In the genomic region with DNA sequence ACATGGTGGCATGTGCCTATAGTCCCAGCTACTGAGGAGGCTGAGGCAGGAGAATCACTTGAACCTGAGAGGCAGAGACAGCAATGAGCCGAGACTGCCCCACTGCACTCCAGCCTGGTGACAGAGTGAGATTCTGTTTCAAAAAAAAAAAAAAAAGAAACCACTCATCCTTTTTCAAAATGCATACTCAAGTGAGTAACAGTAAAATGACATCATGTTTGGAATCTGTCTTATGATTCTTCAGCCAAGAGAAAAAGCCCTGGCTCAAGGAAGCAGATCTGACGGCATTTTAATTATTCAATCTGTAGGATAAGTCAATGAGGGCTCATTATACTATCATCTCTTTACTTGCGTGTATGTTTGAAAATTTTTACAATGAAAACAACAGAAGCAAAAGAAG, we compare ENCODE assay signal across 14 cellular contexts. TPM values are rescaled to one million over a fixed set of nuclear protein-coding genes. Genes with fewer than 3 reads are reported as not detected.
A peak's percentile ranks its signal among the peaks of the same experiment; 100 is the strongest.
DNase-seq lines count a peak whose midpoint lies in the region; ATAC-seq and TF ChIP-seq lines count a peak whose summit lies in the region.
"Had no signal": no experiment of that assay in that cellular context is flagged by ENCODE, and none has a peak within 500 bp of the region (broad histone marks: within the 10 kb centered on the region; RNA-seq: fewer than 3 reads in every experiment).

No MANE protein-coding gene starts in this region.

- POLR2A ChIA-PET in CD4-positive, alpha-beta memory T cell (lab: Charles Lee; ENCODE audit: partially characterized antibody) = no interaction called here

- H3K4me3 Mint-ChIP-seq in HFFc6 (no peak overlapping the region), chondrocyte (ENCODE audit: unreplicated experiment) (no peak overlapping the region), nephron progenitor cell (no peak overlapping the region)
- H3K4me3 Mint-ChIP-seq in CD4-positive, alpha-beta memory T cell = no peak overlapping the region
- H3K4me3 Mint-ChIP-seq: activated CD4-positive, alpha-beta T cell treated with anti-CD3 and anti-CD28 coated beads, Interleukin-2, amount 10 ng/mL, durations not matched to agents 7 days and 5 days; activated naive CD4-positive, alpha-beta T cell treated with anti-CD3 and anti-CD28 coated beads for 36 hours had no signal

- H3K36me3 ChIP-seq in CD4-positive, alpha-beta memory T cell (ENCODE audit: insufficient read depth, low read length) = no peaks in the 10 kb centered on the region
- H3K36me3 ChIP-seq: cardiac muscle cell had no signal

- no peaks in the 10 kb centered on the region for H3K4me1 ChIP-seq in CD4-positive, alpha-beta memory T cell (ENCODE audit: insufficient read depth, low read length)

- no peaks in the 10 kb centered on the region for H3K27me3 ChIP-seq in CD4-positive, alpha-beta memory T cell (ENCODE audit: insufficient read depth, low read length)
- H3K27me3 ChIP-seq: cardiac muscle cell had no signal

- peaks cover 7% of the 10 kb centered on the region for H3K4me1 Mint-ChIP-seq in HFFc6 (ENCODE audit: low read depth)
- H3K4me1 Mint-ChIP-seq in chondrocyte (ENCODE audit: low read depth) = peaks cover 6% of the 10 kb centered on the region
- H3K4me1 Mint-ChIP-seq in nephron progenitor cell = peaks cover 46% of the 10 kb centered on the region
- no peaks in the 10 kb centered on the region for H3K4me1 Mint-ChIP-seq in CD4-positive, alpha-beta memory T cell
- H3K4me1 Mint-ChIP-seq: activated CD4-positive, alpha-beta T cell treated with anti-CD3 and anti-CD28 coated beads, Interleukin-2, amount 10 ng/mL, durations not matched to agents 7 days and 5 days had no signal

- H3K4me3 ChIP-seq in CD4-positive, alpha-beta memory T cell (ENCODE audit: low read length in 2 of 2) = no peak overlapping the region
- H3K4me3 ChIP-seq: cardiac muscle cell had no signal

- H3K36me3 Mint-ChIP-seq in HFFc6 (ENCODE audit: low read depth) = no peaks in the 10 kb centered on the region
- H3K36me3 Mint-ChIP-seq in chondrocyte (ENCODE audit: low read depth) = no peaks in the 10 kb centered on the region
- no peaks in the 10 kb centered on the region for H3K36me3 Mint-ChIP-seq in nephron progenitor cell (ENCODE audit: low read depth)
- no peaks in the 10 kb centered on the region for H3K36me3 Mint-ChIP-seq in CD4-positive, alpha-beta memory T cell

- no peaks in the 10 kb centered on the region for H3K9me3 Mint-ChIP-seq in HFFc6
- no peaks in the 10 kb centered on the region for H3K9me3 Mint-ChIP-seq in chondrocyte (ENCODE audit: low read depth)
- no peaks in the 10 kb centered on the region for H3K9me3 Mint-ChIP-seq in nephron progenitor cell
- no peaks in the 10 kb centered on the region for H3K9me3 Mint-ChIP-seq in CD4-positive, alpha-beta memory T cell
- H3K9me3 Mint-ChIP-seq: activated CD4-positive, alpha-beta T cell treated with anti-CD3 and anti-CD28 coated beads, Interleukin-2, amount 10 ng/mL, durations not matched to agents 7 days and 5 days; activated naive CD4-positive, alpha-beta T cell treated with anti-CD3 and anti-CD28 coated beads for 36 hours had no signal

- intact Hi-C loops in CD4-positive, alpha-beta memory T cell (cut with micrococcal nuclease) = no loop called here

- DNase-seq in DMS79 (lab: John Stamatoyannopoulos, UW) (peak; percentile 40), HFFc6 (peak; percentile 52), chondrocyte (ENCODE audit: low spot score) (no peak), nephron progenitor cell (no peak), NCI-H1092 (lab: John Stamatoyannopoulos, UW) (no peak), NCI-H446 treated with DMSO at 0.1 percent for 48 hours (lab: John Stamatoyannopoulos, UW) (no peak)
- no peak for DNase-seq in CD4-positive, alpha-beta memory T cell
- DNase-seq: activated CD4-positive, alpha-beta T cell treated with anti-CD3 and anti-CD28 coated beads, Interleukin-2, amount 10 ng/mL, durations not matched to agents 7 days and 5 days; activated naive CD4-positive, alpha-beta T cell treated with anti-CD3 and anti-CD28 coated beads for 36 hours; effector memory CD4-positive, alpha-beta T cell; H7; NCI-H2081 treated with DMSO at 0.1 percent for 48 hours had no signal

- CTCF ChIA-PET in CD4-positive, alpha-beta memory T cell (lab: Charles Lee; ENCODE audit: partially characterized antibody) = interaction anchor here (1.1 to 2.0 kb wide), 2 partner anchors 39 to 75 kb away, joined by 3 to 4 read pairs; no protein-coding TSS in a partner anchor

- no peak for ATAC-seq in HG03175 (IDR thresholded peaks at IDR 0.05; ENCODE audit: unreplicated experiment)

- H3K27ac ChIP-seq in CD4-positive, alpha-beta memory T cell (ENCODE audit: low read depth, low read length) = no peak overlapping the region
- H3K27ac ChIP-seq: cardiac muscle cell had no signal

- TF ChIP-seq CTCF in HFFc6 (IDR thresholded peaks at IDR 0.05) (no peak), chondrocyte (IDR thresholded peaks at IDR 0.05) (no peak), nephron progenitor cell (IDR thresholded peaks at IDR 0.05) (no peak)

- H3K27ac Mint-ChIP-seq in HFFc6 (0 out of 2 replicates have a peak overlapping the region, but pooled peaks have one; percentile 2), chondrocyte (ENCODE audit: unreplicated experiment) (peak overlapping the region; percentile 75), nephron progenitor cell (peak overlapping the region; percentile 20)
- H3K27ac Mint-ChIP-seq in CD4-positive, alpha-beta memory T cell = no peak overlapping the region
- H3K27ac Mint-ChIP-seq: activated CD4-positive, alpha-beta T cell treated with anti-CD3 and anti-CD28 coated beads, Interleukin-2, amount 10 ng/mL, durations not matched to agents 7 days and 5 days; activated naive CD4-positive, alpha-beta T cell treated with anti-CD3 and anti-CD28 coated beads for 36 hours had no signal

- peaks cover 14% of the 10 kb centered on the region for H3K27me3 Mint-ChIP-seq in HFFc6 (ENCODE audit: insufficient read depth)
- H3K27me3 Mint-ChIP-seq in chondrocyte (ENCODE audit: low read depth) = peaks cover 6% of the 10 kb centered on the region
- H3K27me3 Mint-ChIP-seq in nephron progenitor cell (ENCODE audit: low read depth, poor library complexity) = peaks cover 8% of the 10 kb centered on the region
- H3K27me3 Mint-ChIP-seq in CD4-positive, alpha-beta memory T cell = no peaks in the 10 kb centered on the region
- H3K27me3 Mint-ChIP-seq: activated CD4-positive, alpha-beta T cell treated with anti-CD3 and anti-CD28 coated beads, Interleukin-2, amount 10 ng/mL, durations not matched to agents 7 days and 5 days had no signal

- H3K9me3 ChIP-seq in CD4-positive, alpha-beta memory T cell (ENCODE audit: control insufficient read depth in 1 of 2, low read length in 2 of 2) = no peaks in the 10 kb centered on the region

RNA-seq across cellular contexts. Expression of a gene that starts 13.0 kb away (rescaled TPM):
- total RNA-seq in HFFc6 (2021; fragmentation: NEBNext Ultra II Directional; extraction: Animal tissue kit (Norgen Biotek cat#: 25700)) = 1 to 10 TPM; 5.6 to 7.0 (median 6.5) TPM
- 7.6 to 13.4 TPM (median 8.2 TPM) in 3 replicates for total RNA-seq in chondrocyte
- total RNA-seq in CD4-positive, alpha-beta memory T cell = 1 to 10 TPM; 2.9 to 3.4 TPM
- polyA plus RNA-seq in CD4-positive, alpha-beta memory T cell = under 1 TPM; 0.50 to 0.89 TPM

Comparison
In these comparisons a context has a peak if more than half of its experiments do, and no peak if none do; other contexts are left out.
1. DNase-seq: peak in DMS79 (single experiment) and HFFc6 (single experiment); none in chondrocyte (single experiment), nephron progenitor cell (single experiment), NCI-H1092 (single experiment), NCI-H446 treated with DMSO at 0.1 percent for 48 hours (single experiment) and CD4-positive, alpha-beta memory T cell (0 of 5).
2. H3K27ac Mint-ChIP-seq: peak in HFFc6 (single experiment), chondrocyte (single experiment) and nephron progenitor cell (single experiment); none in CD4-positive, alpha-beta memory T cell (0 of 7).